9 cellular contexts compared by ENCODE assay signal in genomic region chr14:73014105-73014504, GRCh38. TPM values are rescaled to one million over a fixed set of nuclear protein-coding genes. Genes with fewer than 3 reads are reported as not detected.
A peak's percentile ranks its signal among the peaks of the same experiment; 100 is the strongest.
DNase-seq lines count a peak whose midpoint lies in the region; ATAC-seq and FAIRE-seq lines count a peak whose summit lies in the region.
"Had no signal": no experiment of that assay in that cellular context is flagged by ENCODE, and none has a peak within 500 bp of the region (broad histone marks: within the 10 kb centered on the region; RNA-seq: fewer than 3 reads in every experiment).

No MANE protein-coding gene starts in this region.

- peak overlapping the region; percentile 15 for H3K27ac Mint-ChIP-seq in activated T-cell treated with anti-CD3 and anti-CD28 coated beads, Interleukin-2, amount 50 U/mL, for 24 hours

- H3K27me3 Mint-ChIP-seq in activated T-cell treated with anti-CD3 and anti-CD28 coated beads, Interleukin-2, amount 50 U/mL, for 24 hours, result no peaks in the 10 kb centered on the region

- WGBS in small intestine, 3 donors, result 64 to 98% (median 83%) methylated on average over 2 of the region's 2 CpGs

- no peak for FAIRE-seq in small intestine (lab: Jason Lieb, UNC)

- H3K27ac ChIP-seq in small intestine (ENCODE audit: low read depth in 1 of 2, low read length in 1 of 2), result no peak overlapping the region
- H3K27ac ChIP-seq: VCaP had no signal

- H3K4me3 Mint-ChIP-seq in activated T-cell treated with anti-CD3 and anti-CD28 coated beads, Interleukin-2, amount 50 U/mL, for 24 hours, result no peak overlapping the region

- H3K9me3 Mint-ChIP-seq in activated T-cell treated with anti-CD3 and anti-CD28 coated beads, Interleukin-2, amount 50 U/mL, for 24 hours, result no peaks in the 10 kb centered on the region

- peaks cover 39% of the 10 kb centered on the region for H3K4me1 Mint-ChIP-seq in activated T-cell treated with anti-CD3 and anti-CD28 coated beads, Interleukin-2, amount 50 U/mL, for 24 hours (ENCODE audit: low read depth)

- no peaks in the 10 kb centered on the region for H3K27me3 ChIP-seq in small intestine (ENCODE audit: control insufficient read depth in 2 of 2, insufficient read depth in 2 of 2, low read length in 2 of 2)

- H3K36me3 Mint-ChIP-seq in activated T-cell treated with anti-CD3 and anti-CD28 coated beads, Interleukin-2, amount 50 U/mL, for 24 hours (ENCODE audit: low read depth), result peaks cover 53% of the 10 kb centered on the region

- no peaks in the 10 kb centered on the region for H3K9me3 ChIP-seq in small intestine (ENCODE audit: control insufficient read depth, low read depth)

- peaks cover 0 to 3% of the 10 kb centered on the region in 2 donors for H3K4me1 ChIP-seq in small intestine (ENCODE audit: control insufficient read depth in 2 of 2, insufficient read depth in 1 of 2, low read depth in 1 of 2, low read length in 1 of 2)

- H3K36me3 ChIP-seq in small intestine (ENCODE audit: control insufficient read depth in 2 of 2, insufficient read depth in 2 of 2, low read length in 2 of 2), result peaks cover 4 to 5% of the 10 kb centered on the region in 2 donors

- DNase-seq in activated T-cell treated with anti-CD3 and anti-CD28 coated beads, Interleukin-2, amount 50 U/mL, for 24 hours, result no peak
- no peak for DNase-seq in activated T-cell treated with anti-CD3 and anti-CD28 coated beads, Interleukin-2, amount 50 U/mL, for 48 hours
- DNase-seq in astrocyte of the hippocampus (ENCODE audit: low read depth, low spot score) (peak; percentile 55), small intestine (no peak), NCI-H1048 (lab: John Stamatoyannopoulos, UW) (no peak), NCI-H2029 treated with DMSO at 0.1 percent for 48 hours (lab: John Stamatoyannopoulos, UW) (no peak)
- no peak for DNase-seq in stimulated activated naive CD8-positive, alpha-beta T cell treated with anti-CD3 and anti-CD28 coated beads, Interleukin-15, Interleukin-2, amounts not matched to agents 100 U/mL and 50 U/mL, for 24 hours

- H3K4me3 ChIP-seq in small intestine (ENCODE audit: low read depth in 1 of 2, low read length in 2 of 2), result no peak overlapping the region

- peak; percentile 84 for ATAC-seq in HG03064 (IDR thresholded peaks at IDR 0.05; ENCODE audit: low read depth, unreplicated experiment)
- peak; percentile 86 for ATAC-seq in stimulated activated naive CD8-positive, alpha-beta T cell treated with anti-CD3 and anti-CD28 coated beads, Interleukin-15, Interleukin-2, amounts not matched to agents 100 U/mL and 50 U/mL, for 24 hours

RNA-seq across cellular contexts. Expression of gene ZFYVE1, which starts 12.8 kb away (rescaled TPM):
- 10 to 100 TPM in 2 of 3 donors, 1 to 10 TPM in 1; 6.4 to 10.5 (median 10.1) TPM for polyA plus RNA-seq in small intestine

RNA-seq across cellular contexts. Expression of gene RBM25, which starts 44.2 kb away (rescaled TPM):
- polyA plus RNA-seq in small intestine, result 10 to 100 TPM; 25.1 to 42.4 (median 38.9) TPM
